ENCODE assay signal across 12 cellular contexts in the genomic region with DNA sequence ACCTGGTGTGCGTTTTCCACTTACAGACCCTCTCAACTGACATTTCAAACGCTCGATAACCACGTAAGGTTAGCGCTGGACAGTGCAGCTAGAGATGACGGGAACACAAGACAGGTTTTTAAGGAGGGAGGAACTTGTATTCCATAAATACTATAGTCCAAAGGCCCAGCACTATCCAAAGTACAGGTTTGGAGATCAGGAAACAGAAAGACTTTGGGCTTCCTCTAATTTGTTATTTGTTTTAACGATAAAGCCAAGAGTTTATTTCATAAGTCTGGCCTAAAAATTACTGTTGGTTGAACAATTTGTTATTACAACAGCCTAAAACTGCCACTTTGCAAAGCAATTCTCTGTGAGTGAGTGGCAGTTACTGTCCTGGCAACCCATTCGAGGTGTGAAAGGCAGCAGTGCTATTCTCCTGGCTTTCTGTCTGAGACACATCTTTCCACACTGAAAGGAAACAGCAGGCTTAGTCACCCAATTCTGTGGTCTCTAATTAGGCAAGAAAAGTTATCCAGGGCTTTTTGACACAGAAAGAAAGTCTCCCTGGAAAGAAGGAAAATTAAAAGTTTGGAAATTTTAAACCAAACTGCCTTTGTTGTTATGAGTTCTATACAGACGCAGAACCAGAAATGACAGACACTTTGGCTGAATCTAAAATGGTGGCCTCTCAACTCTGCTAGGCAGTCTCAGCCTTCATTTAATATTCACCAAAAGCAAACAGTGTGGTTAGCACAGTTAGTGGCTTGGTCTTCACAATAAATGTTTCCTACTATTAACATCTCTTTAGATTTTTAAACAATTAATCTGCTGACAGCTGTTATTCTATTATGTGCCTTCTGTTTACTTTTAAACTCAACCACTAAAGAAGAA. TPM values are rescaled to one million over a fixed set of nuclear protein-coding genes. Genes with fewer than 3 reads are reported as not detected.
DNase-seq lines count a peak whose midpoint lies in the region; TF ChIP-seq lines count a peak whose summit lies in the region.
"Had no signal": no experiment of that assay in that cellular context is flagged by ENCODE, and none has a peak within 500 bp of the region (broad histone marks: within the 10 kb centered on the region; RNA-seq: fewer than 3 reads in every experiment).

No MANE protein-coding gene starts in this region.

- no peaks in the 10 kb centered on the region for H3K9me3 Mint-ChIP-seq in nephron progenitor cell
- H3K9me3 Mint-ChIP-seq: activated CD4-positive, alpha-beta T cell treated with anti-CD3 and anti-CD28 coated beads, Interleukin-2, amount 10 ng/mL, durations not matched to agents 7 days and 5 days had no signal

- H4K20me1 ChIP-seq in Loucy (ENCODE audit: insufficient read depth, low read length, poor library complexity, severe bottlenecking), result peaks cover 2% of the 10 kb centered on the region

- peak; percentile 86 for DNase-seq in DMS153 treated with DMSO at 0.1 percent for 48 hours (lab: John Stamatoyannopoulos, UW; ENCODE audit: unreplicated experiment)
- peak; percentile 79 for DNase-seq in amniotic epithelial cell (ENCODE audit: low read depth)
- DNase-seq in mesenchymal stem cell, result peak; percentile 80
- DNase-seq in stimulated activated CD4-positive, alpha-beta T cell treated with anti-CD3 and anti-CD28 coated beads, Interleukin-12 subunit alpha, Interleukin-12 subunit beta, amount 100 ng/mL, for 4 hours, result no peak
- DNase-seq in nephron progenitor cell, result no peak
- no peak for DNase-seq in lower leg skin (ENCODE audit: low spot score in 2 of 2)
- DNase-seq: activated CD4-positive, alpha-beta T cell treated with anti-CD3 and anti-CD28 coated beads, Interleukin-2, amount 10 ng/mL, durations not matched to agents 7 days and 5 days; NCI-H2081 treated with DMSO at 0.1 percent for 48 hours; pancreas; upper lobe of left lung had no signal

- no peak overlapping the region for H3K14ac ChIP-seq in mesenchymal stem cell (ENCODE audit: low read length in 2 of 2)

- H3K4me2 ChIP-seq in Loucy (ENCODE audit: low read depth, low read length, poor library complexity, severe bottlenecking), result peak overlapping the region; percentile 6
- no peak overlapping the region for H3K4me2 ChIP-seq in mesenchymal stem cell (ENCODE audit: low read length, poor library complexity, severe bottlenecking)

- H3K4me1 ChIP-seq in Loucy (ENCODE audit: insufficient read depth, low read length, poor library complexity, severe bottlenecking) (peaks cover 10% of the 10 kb centered on the region), mesenchymal stem cell (ENCODE audit: control insufficient read depth, insufficient read depth, low read depth, low read length) (peaks cover 6% of the 10 kb centered on the region)

- H3K9me2 ChIP-seq in Loucy (replicated peaks; ENCODE audit: low read depth, low read length), result no peaks in the 10 kb centered on the region

- H2AK5ac ChIP-seq in mesenchymal stem cell (ENCODE audit: low read length, severe bottlenecking), result no peak overlapping the region

- no peak overlapping the region for H2BK120ac ChIP-seq in mesenchymal stem cell (ENCODE audit: low read depth, low read length)

- H3K27me3 ChIP-seq in Loucy (ENCODE audit: insufficient read depth, low read length, poor library complexity, severe bottlenecking) (no peaks in the 10 kb centered on the region), mesenchymal stem cell (ENCODE audit: control insufficient read depth in 1 of 2, insufficient read depth in 1 of 2, low read length in 2 of 2) (no peaks in the 10 kb centered on the region)
- H3K27me3 ChIP-seq: pancreas, SJSA1, upper lobe of left lung had no signal

- peaks cover 45% of the 10 kb centered on the region for H3K79me2 ChIP-seq in Loucy (ENCODE audit: insufficient read depth, low read length)

- peaks cover 37% of the 10 kb centered on the region; the same call in 1 of the 2 replicates for H3K36me3 ChIP-seq in Loucy (ENCODE audit: insufficient read depth, low read length)
- peaks cover 15 to 54% of the 10 kb centered on the region in 2 experiments for H3K36me3 ChIP-seq in mesenchymal stem cell (ENCODE audit: control insufficient read depth in 1 of 2, insufficient read depth in 2 of 2, low read depth in 1 of 2, low read length in 2 of 2)
- H3K36me3 ChIP-seq: pancreas had no signal

- H3K79me1 ChIP-seq in mesenchymal stem cell (replicated peaks; ENCODE audit: low read length, poor library complexity, severe bottlenecking), result peaks cover 42% of the 10 kb centered on the region

- 76% methylated on average over 4 of the region's 9 CpGs for WGBS in mesenchymal stem cell
- WGBS in lower leg skin, 2 donors, result 86 to 88% methylated on average over 9 of the region's 9 CpGs

- H2BK15ac ChIP-seq in mesenchymal stem cell (ENCODE audit: low read depth, poor library complexity, severe bottlenecking), result no peak overlapping the region

- H2BK5ac ChIP-seq in mesenchymal stem cell (ENCODE audit: low read depth, low read length, poor library complexity, severe bottlenecking), result no peak overlapping the region

- peaks cover 7% of the 10 kb centered on the region for H3K4me1 Mint-ChIP-seq in nephron progenitor cell
- H3K4me1 Mint-ChIP-seq: activated CD4-positive, alpha-beta T cell treated with anti-CD3 and anti-CD28 coated beads, Interleukin-2, amount 10 ng/mL, durations not matched to agents 7 days and 5 days had no signal

- H3K9me3 ChIP-seq in Loucy (ENCODE audit: insufficient read depth, low read depth, low read length) (no peaks in the 10 kb centered on the region), mesenchymal stem cell (ENCODE audit: control insufficient read depth, low read length) (no peaks in the 10 kb centered on the region)
- H3K9me3 ChIP-seq: pancreas, SJSA1, upper lobe of left lung had no signal

- no peak overlapping the region for H3K4me3 Mint-ChIP-seq in nephron progenitor cell
- H3K4me3 Mint-ChIP-seq: activated CD4-positive, alpha-beta T cell treated with anti-CD3 and anti-CD28 coated beads, Interleukin-2, amount 10 ng/mL, durations not matched to agents 7 days and 5 days had no signal

- peak overlapping the region; percentile 10 for H3K27ac ChIP-seq in mesenchymal stem cell (ENCODE audit: low read length, poor library complexity, severe bottlenecking)
- H3K27ac ChIP-seq: pancreas, SJSA1, upper lobe of left lung had no signal

- no peak overlapping the region for H3K4ac ChIP-seq in mesenchymal stem cell (ENCODE audit: low read depth in 1 of 2, low read length in 2 of 2)

- peak overlapping the region; percentile 11 for H3K9ac ChIP-seq in Loucy (ENCODE audit: low read depth, low read length, poor library complexity, severe bottlenecking)
- H3K9ac ChIP-seq in mesenchymal stem cell (ENCODE audit: low read length), result no peak overlapping the region

- H3K36me3 Mint-ChIP-seq in nephron progenitor cell (ENCODE audit: low read depth), result peaks cover 37% of the 10 kb centered on the region

- H2AFZ ChIP-seq in Loucy (ENCODE audit: low read length) (no peak overlapping the region), mesenchymal stem cell (ENCODE audit: low read depth, low read length) (no peak overlapping the region)

- H3K23ac ChIP-seq in mesenchymal stem cell (ENCODE audit: low read length in 2 of 2), result no peak overlapping the region

- no peak overlapping the region for H4K8ac ChIP-seq in mesenchymal stem cell (ENCODE audit: low read length)

- H4K91ac ChIP-seq in mesenchymal stem cell (ENCODE audit: low read length), result no peak overlapping the region

- intact Hi-C loops in lower leg skin (cut with DNase I; ENCODE audit: low total_unique reads), result no loop called here

- H3K27me3 Mint-ChIP-seq in nephron progenitor cell (ENCODE audit: low read depth, poor library complexity), result peaks cover 3% of the 10 kb centered on the region
- H3K27me3 Mint-ChIP-seq: activated CD4-positive, alpha-beta T cell treated with anti-CD3 and anti-CD28 coated beads, Interleukin-2, amount 10 ng/mL, durations not matched to agents 7 days and 5 days had no signal

- H3F3A ChIP-seq in Loucy (ENCODE audit: low read depth), result no peaks in the 10 kb centered on the region

- TF ChIP-seq CTCF in Loucy (conservative IDR thresholded peaks at IDR 0.05; ENCODE audit: low read length) (no peak), nephron progenitor cell (IDR thresholded peaks at IDR 0.05) (no peak), lower leg skin (IDR thresholded peaks at IDR 0.05) (no peak)

- no peak overlapping the region for H3K4me3 ChIP-seq in Loucy (ENCODE audit: low read length, poor library complexity, severe bottlenecking)
- H3K4me3 ChIP-seq in mesenchymal stem cell (ENCODE audit: insufficient read depth in 1 of 2, low read depth in 1 of 2, low read length in 2 of 2), result no peak overlapping the region
- no peak overlapping the region for H3K4me3 ChIP-seq in lower leg skin (ENCODE audit: low read depth, poor library complexity, severe bottlenecking)
- H3K4me3 ChIP-seq: pancreas, SJSA1, upper lobe of left lung had no signal

- no peak overlapping the region for H3K18ac ChIP-seq in mesenchymal stem cell (ENCODE audit: low read depth in 1 of 2, low read length in 2 of 2)

- no peak overlapping the region for H3K27ac Mint-ChIP-seq in nephron progenitor cell
- H3K27ac Mint-ChIP-seq: activated CD4-positive, alpha-beta T cell treated with anti-CD3 and anti-CD28 coated beads, Interleukin-2, amount 10 ng/mL, durations not matched to agents 7 days and 5 days had no signal

- no peak for TF ChIP-seq POLR2A in lower leg skin (IDR thresholded peaks at IDR 0.05)

- no peak overlapping the region for H2BK12ac ChIP-seq in mesenchymal stem cell (ENCODE audit: low read length in 2 of 2)

RNA-seq across cellular contexts. Expression of a gene that starts 33.9 kb away (rescaled TPM):
- 179 TPM for polyA plus RNA-seq in mesenchymal stem cell (2013, experiment 1 of 2)
- polyA plus RNA-seq in mesenchymal stem cell (2013, experiment 2 of 2), result 183 TPM
- total RNA-seq in lower leg skin, result 100 to 1,000 TPM; 149 to 187 (median 165) TPM

Comparison
In these comparisons a context has a peak if more than half of its experiments do, and no peak if none do; other contexts are left out.
1. DNase-seq: peak in DMS153 treated with DMSO at 0.1 percent for 48 hours (single experiment), amniotic epithelial cell (single experiment) and mesenchymal stem cell (single experiment); none in stimulated activated CD4-positive, alpha-beta T cell treated with anti-CD3 and anti-CD28 coated beads, Interleukin-12 subunit alpha, Interleukin-12 subunit beta, amount 100 ng/mL, for 4 hours (single experiment), nephron progenitor cell (single experiment) and lower leg skin (0 of 2).